2 cellular contexts compared by ENCODE assay signal in the genomic region with DNA sequence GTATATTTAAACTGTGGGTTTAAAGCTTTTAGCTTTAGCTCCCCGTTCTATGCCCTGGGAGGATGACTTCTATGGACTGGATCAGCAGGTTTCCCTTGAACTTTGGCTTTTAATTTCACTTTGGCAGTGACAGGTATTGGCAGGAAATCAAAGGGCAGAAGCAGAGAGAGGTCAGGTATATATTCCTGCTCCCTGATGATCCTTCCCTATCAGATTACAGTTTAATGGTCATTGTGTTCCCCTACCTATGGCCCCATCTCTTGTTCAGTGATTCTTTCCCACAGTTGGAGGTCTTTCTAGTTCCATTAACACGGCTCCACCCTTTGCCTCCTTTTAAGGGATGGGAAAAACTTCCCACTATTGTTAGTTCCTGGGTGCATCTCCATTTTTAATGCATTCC.
TF ChIP-seq lines count a peak whose summit lies in the region.

No MANE protein-coding gene starts in this region.

TF ChIP-seq in GM23338, 12 proteins besides CTCF, POLR2A, EP300 and RAD21:
- peak; percentile 68; the same call in 1 of the 2 replicates for TF ChIP-seq NANOG (IDR thresholded peaks at IDR 0.05; ENCODE audit: borderline replicate concordance)
- no peak for TF ChIP-seq CREB1 (CRISPR knock-in tag; IDR thresholded peaks at IDR 0.05; ENCODE audit: low read depth)

TF ChIP-seq in H1, 55 proteins besides CTCF, POLR2A, EP300 and RAD21:
- TF ChIP-seq HDAC2 (IDR thresholded peaks at IDR 0.05; ENCODE audit: borderline replicate concordance in 1 of 2, low read depth in 2 of 2, low read length in 2 of 2) (no peak), SP2 (IDR thresholded peaks at IDR 0.05; ENCODE audit: low read length) (no peak), PHF8 (conservative IDR thresholded peaks at IDR 0.05; ENCODE audit: low read depth, low read length) (no peak), KDM1A (IDR thresholded peaks at IDR 0.05; ENCODE audit: borderline replicate concordance, low read length) (no peak), CEBPB (IDR thresholded peaks at IDR 0.05; ENCODE audit: low read depth, low read length) (no peak), TEAD4 (IDR thresholded peaks at IDR 0.05; ENCODE audit: low read depth, low read length) (no peak), JUND (IDR thresholded peaks at IDR 0.05; ENCODE audit: low read length) (no peak), SIRT6 (IDR thresholded peaks at IDR 0.05; ENCODE audit: low read length) (no peak), RXRA (IDR thresholded peaks at IDR 0.05; ENCODE audit: insufficient read depth, low read depth, low read length) (no peak), YY1 (IDR thresholded peaks at IDR 0.05; ENCODE audit: low read depth, low read length) (no peak), TBP (IDR thresholded peaks at IDR 0.05; ENCODE audit: low read depth, low read length) (no peak), CHD2 (IDR thresholded peaks at IDR 0.05; ENCODE audit: low read length) (no peak), ZNF274 (IDR thresholded peaks at IDR 0.05; ENCODE audit: borderline replicate concordance, extremely low read depth, low read length) (no peak), CBX5 (IDR thresholded peaks at IDR 0.05; ENCODE audit: low read depth, low read length) (no peak), NRF1 (IDR thresholded peaks at IDR 0.05; ENCODE audit: low read depth, low read length) (no peak), HDAC6 (IDR thresholded peaks at IDR 0.05; ENCODE audit: low read depth, low read length) (no peak), POU5F1 (IDR thresholded peaks at IDR 0.05; ENCODE audit: low read depth, low read length) (no peak), SRF (IDR thresholded peaks at IDR 0.05; ENCODE audit: low read depth, low read length) (peak; percentile 72), SP1 (IDR thresholded peaks at IDR 0.05; ENCODE audit: low read depth, low read length) (peak; percentile 65), CTBP2 (IDR thresholded peaks at IDR 0.05; ENCODE audit: borderline replicate concordance, insufficient read depth, insufficient read length, low read length) (no peak), NANOG (IDR thresholded peaks at IDR 0.05; ENCODE audit: insufficient read depth, low read depth, low read length, poor library complexity, severe bottlenecking) (peak; percentile 75)
- TF ChIP-seq, protein P1, sequence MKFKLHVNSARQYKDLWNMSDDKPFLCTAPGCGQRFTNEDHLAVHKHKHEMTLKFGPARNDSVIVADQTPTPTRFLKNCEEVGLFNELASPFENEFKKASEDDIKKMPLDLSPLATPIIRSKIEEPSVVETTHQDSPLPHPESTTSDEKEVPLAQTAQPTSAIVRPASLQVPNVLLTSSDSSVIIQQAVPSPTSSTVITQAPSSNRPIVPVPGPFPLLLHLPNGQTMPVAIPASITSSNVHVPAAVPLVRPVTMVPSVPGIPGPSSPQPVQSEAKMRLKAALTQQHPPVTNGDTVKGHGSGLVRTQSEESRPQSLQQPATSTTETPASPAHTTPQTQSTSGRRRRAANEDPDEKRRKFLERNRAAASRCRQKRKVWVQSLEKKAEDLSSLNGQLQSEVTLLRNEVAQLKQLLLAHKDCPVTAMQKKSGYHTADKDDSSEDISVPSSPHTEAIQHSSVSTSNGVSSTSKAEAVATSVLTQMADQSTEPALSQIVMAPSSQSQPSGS (IDR thresholded peaks at IDR 0.05; ENCODE audit: low read length), result no peak
- TF ChIP-seq, protein P2, sequence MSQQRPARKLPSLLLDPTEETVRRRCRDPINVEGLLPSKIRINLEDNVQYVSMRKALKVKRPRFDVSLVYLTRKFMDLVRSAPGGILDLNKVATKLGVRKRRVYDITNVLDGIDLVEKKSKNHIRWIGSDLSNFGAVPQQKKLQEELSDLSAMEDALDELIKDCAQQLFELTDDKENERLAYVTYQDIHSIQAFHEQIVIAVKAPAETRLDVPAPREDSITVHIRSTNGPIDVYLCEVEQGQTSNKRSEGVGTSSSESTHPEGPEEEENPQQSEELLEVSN (IDR thresholded peaks at IDR 0.05), result no peak
- TF ChIP-seq, protein P3, sequence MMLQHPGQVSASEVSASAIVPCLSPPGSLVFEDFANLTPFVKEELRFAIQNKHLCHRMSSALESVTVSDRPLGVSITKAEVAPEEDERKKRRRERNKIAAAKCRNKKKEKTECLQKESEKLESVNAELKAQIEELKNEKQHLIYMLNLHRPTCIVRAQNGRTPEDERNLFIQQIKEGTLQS (IDR thresholded peaks at IDR 0.05; ENCODE audit: insufficient read depth, low read depth, low read length), result no peak
